Comparison of ENCODE assay signal across 16 cellular contexts in the genomic region with DNA sequence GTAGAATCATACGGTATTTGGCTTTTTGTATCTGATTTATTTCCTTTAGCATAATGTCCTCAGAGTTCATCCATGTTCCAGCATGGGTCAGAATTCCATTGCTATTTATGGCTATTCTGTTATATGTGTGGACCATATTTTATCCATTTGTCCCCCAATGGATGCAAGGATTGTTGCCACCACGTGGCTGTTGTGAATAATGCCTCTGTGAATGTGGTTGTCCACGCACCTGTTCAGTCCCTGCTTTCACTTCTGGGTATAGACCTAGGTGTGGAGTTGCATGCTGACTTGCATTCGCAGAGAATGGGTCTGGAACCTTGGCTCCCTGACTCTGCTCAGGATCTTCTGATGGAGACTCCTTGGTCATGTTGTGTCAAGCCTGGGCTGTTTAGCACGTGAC.
A peak's percentile ranks its signal among the peaks of the same experiment; 100 is the strongest.
DNase-seq lines count a peak whose midpoint lies in the region; ATAC-seq, FAIRE-seq and TF ChIP-seq lines count a peak whose summit lies in the region.
"Had no signal": no experiment of that assay in that cellular context is flagged by ENCODE, and none has a peak within 500 bp of the region (broad histone marks: within the 10 kb centered on the region; RNA-seq: fewer than 3 reads in every experiment).

No MANE protein-coding gene starts in this region.

- POLR2A ChIA-PET in OCI-LY7 (lab: Charles Lee), result interaction anchor here (0.6 kb wide), 1 partner anchor 43 kb away, joined by 5 read pairs; no protein-coding TSS in a partner anchor
- POLR2A ChIA-PET in HepG2 (lab: Yijun Ruan, JAX), result no interaction called here

- peak; percentile 62 for TF ChIP-seq CTCF in OCI-LY7 (conservative IDR thresholded peaks at IDR 0.05; ENCODE audit: low read length)
- no peak for TF ChIP-seq CTCF in HepG2 (CRISPR knock-in tag; IDR thresholded peaks at IDR 0.05)

- H3K4me3 ChIP-seq in OCI-LY7 (ENCODE audit: low read depth, low read length, poor library complexity, severe bottlenecking) (no peak overlapping the region), HepG2 (replicated peaks in 1 of 3; ENCODE audit: insufficient read depth in 1 of 3, low read depth in 2 of 3, low read length in 3 of 3) (no peak overlapping the region)
- H3K4me3 ChIP-seq: lung had no signal

- H3K4me1 ChIP-seq in OCI-LY7 (ENCODE audit: insufficient read depth, low read length, poor library complexity, severe bottlenecking) (no peaks in the 10 kb centered on the region), HepG2 (ENCODE audit: insufficient read depth, low read length) (no peaks in the 10 kb centered on the region)

- no peaks in the 10 kb centered on the region for H4K20me1 ChIP-seq in OCI-LY7 (ENCODE audit: insufficient read depth, low read length)
- no peaks in the 10 kb centered on the region for H4K20me1 ChIP-seq in HepG2 (ENCODE audit: insufficient read depth, low read length)

- peaks cover 0 to 4% of the 10 kb centered on the region in 2 experiments; a peak in 2 of 5 replicates for H3K27me3 ChIP-seq in HepG2 (ENCODE audit: control insufficient read depth in 1 of 2, insufficient read depth in 2 of 2, low read length in 2 of 2)

- no peak for TF ChIP-seq RAD21 in HepG2 (CRISPR knock-in tag; IDR thresholded peaks at IDR 0.05)

- no peak for TF ChIP-seq EP300 in HepG2 (IDR thresholded peaks at IDR 0.05; ENCODE audit: low read depth in 2 of 2, low read length in 2 of 2)
- no peak for TF ChIP-seq EP300 in HepG2 (CRISPR knock-in tag; IDR thresholded peaks at IDR 0.05; ENCODE audit: borderline replicate concordance)

- 18% methylated on average over 4 of the region's 5 CpGs for WGBS in HepG2 (ENCODE audit: low lambda C conversion rate)

- H3K9me3 ChIP-seq in OCI-LY7 (ENCODE audit: low read length) (peaks cover 7% of the 10 kb centered on the region; the same call in 1 of the 2 replicates), HepG2 (ENCODE audit: low read length) (no peaks in the 10 kb centered on the region)

- in situ Hi-C loops in HepG2 (cut with HindIII; ENCODE audit: extremely low pct_ligation_motif_present, low pct_unique_long_range_greater_than_20kb), result no loop called here

- H3K27ac ChIP-seq in OCI-LY7 (ENCODE audit: low read depth, low read length, poor library complexity, severe bottlenecking) (no peak overlapping the region), HepG2 (ENCODE audit: extremely low read length, insufficient read depth, low read length) (no peak overlapping the region)

- H3K4me2 ChIP-seq in OCI-LY7 (ENCODE audit: low read length) (no peak overlapping the region), HepG2 (ENCODE audit: low read depth, low read length) (no peak overlapping the region)

- peak; percentile 49; the same call in 2 of the 3 replicates for ATAC-seq in HepG2
- no peak for ATAC-seq in GM18909 (IDR thresholded peaks at IDR 0.05; ENCODE audit: poor library complexity, unreplicated experiment)
- ATAC-seq: Right ventricle myocardium inferior had no signal

- FAIRE-seq in GM12891 (lab: Jason Lieb, UNC), result peak; percentile 80
- FAIRE-seq in HepG2 (lab: Jason Lieb, UNC), result no peak

- CTCF ChIA-PET in OCI-LY7 (lab: Charles Lee; ENCODE audit: unreplicated experiment), result no interaction called here
- CTCF ChIA-PET in HepG2 (lab: Yijun Ruan, JAX; ENCODE audit: low intra/inter-chr PET ratio, low total read pairs), result no interaction called here

- intact Hi-C loops in OCI-LY7 (cut with micrococcal nuclease; ENCODE audit: unreplicated experiment), result loop anchor here (1.0 kb wide), 1 partner anchor 285 kb away; no protein-coding TSS in a partner anchor
- intact Hi-C loops in HepG2 (cut with micrococcal nuclease; ENCODE audit: unreplicated experiment), result no loop called here

- H3K9me2 ChIP-seq in OCI-LY7 (ENCODE audit: insufficient read depth, low read length), result no peaks in the 10 kb centered on the region

- H3K79me2 ChIP-seq in OCI-LY7 (ENCODE audit: insufficient read depth, low read depth, low read length) (no peaks in the 10 kb centered on the region; the same call in 1 of the 2 replicates), HepG2 (ENCODE audit: insufficient read depth, low read length) (no peaks in the 10 kb centered on the region)

- no peak for TF ChIP-seq POLR2A in GM12891 (IDR thresholded peaks at IDR 0.05; ENCODE audit: low read depth, low read length)
- TF ChIP-seq POLR2A in HepG2 (IDR thresholded peaks at IDR 0.05; ENCODE audit: insufficient read depth in 1 of 2, low read depth in 2 of 2, low read length in 2 of 2), result no peak

- no peak overlapping the region for H3K9ac ChIP-seq in HepG2 (ENCODE audit: insufficient read depth, low read depth, low read length)

- H2AFZ ChIP-seq in OCI-LY7 (ENCODE audit: low read length) (no peak overlapping the region), HepG2 (ENCODE audit: low read length) (no peak overlapping the region)

- no TSS peak for BruUV-seq in OCI-LY7 (replicated peaks; lab: Mats Ljungman, UMichigan)
- no TSS peak for BruUV-seq in HepG2 (replicated peaks; lab: Mats Ljungman, UMichigan)

- DNase-seq in DMS53 treated with DMSO at 0.1 percent for 48 hours (lab: John Stamatoyannopoulos, UW; ENCODE audit: unreplicated experiment), result peak; percentile 29
- peak; percentile 27 for DNase-seq in GM12891 (ENCODE audit: insufficient read length, low spot score)
- DNase-seq in OCI-LY7 (ENCODE audit: low spot score), result peak; percentile 40
- no peak for DNase-seq in HepG2 (ENCODE audit: low spot score)
- no peak for DNase-seq in OCI-M2 (lab: John Stamatoyannopoulos, UW; ENCODE audit: unreplicated experiment)
- DNase-seq in nucleus accumbens (lab: John Stamatoyannopoulos, UW), result no peak
- DNase-seq: activated T-cell treated with anti-CD3 and anti-CD28 coated beads, Interleukin-2, amount 50 U/mL, for 24 hours; foreskin melanocyte; NCI-H1417 treated with DMSO at 0.1 percent for 48 hours; NCI-H446 treated with DMSO at 0.1 percent for 48 hours; stimulated activated CD4-positive, alpha-beta T cell treated with anti-CD3 and anti-CD28 coated beads, Interleukin-1b, Interleukin-23, amount 100 ng/mL, for 48 hours; substantia nigra; T-helper 9 cell had no signal

- H3K36me3 ChIP-seq in OCI-LY7 (ENCODE audit: insufficient read depth, low read length) (peaks cover 9% of the 10 kb centered on the region; the same call in 1 of the 2 replicates), HepG2 (replicated peaks in 1 of 2; ENCODE audit: control insufficient read depth in 1 of 2, insufficient read depth in 2 of 2, low read length in 2 of 2) (no peaks in the 10 kb centered on the region)

TF ChIP-seq in GM12891, 5 proteins besides CTCF, POLR2A, EP300 and RAD21:
- no peak for TF ChIP-seq POU2F2 (IDR thresholded peaks at IDR 0.05; ENCODE audit: low read depth, low read length)
- TF ChIP-seq POLR2AphosphoS5 (IDR thresholded peaks at IDR 0.05; ENCODE audit: low read depth, low read length), result no peak
- TF ChIP-seq PAX5 (IDR thresholded peaks at IDR 0.05; ENCODE audit: insufficient read depth, low read length, severe bottlenecking), result no peak
- no peak for TF ChIP-seq TAF1 (IDR thresholded peaks at IDR 0.05; ENCODE audit: low read depth, low read length)
- no peak for TF ChIP-seq SPI1 (IDR thresholded peaks at IDR 0.05; ENCODE audit: low read depth, low read length)

TF ChIP-seq in HepG2, 621 proteins besides CTCF, POLR2A, EP300 and RAD21:
- TF ChIP-seq HOXD1 (CRISPR knock-in tag; IDR thresholded peaks at IDR 0.05) (no peak), ZFP36 (IDR thresholded peaks at IDR 0.05; ENCODE audit: borderline replicate concordance, low read depth, low read length, partially characterized antibody) (no peak), SMYD3 (CRISPR knock-in tag; IDR thresholded peaks at IDR 0.05) (no peak), CEBPB (IDR thresholded peaks at IDR 0.05; ENCODE audit: borderline replicate concordance, low read depth, low read length) (no peak), STAG1 (CRISPR knock-in tag; IDR thresholded peaks at IDR 0.05) (peak; percentile 28; the same call in 1 of the 2 replicates), ELF1 (CRISPR knock-in tag; IDR thresholded peaks at IDR 0.05) (no peak), BCL6 (CRISPR knock-in tag; IDR thresholded peaks at IDR 0.05) (no peak), SIN3B (IDR thresholded peaks at IDR 0.05; ENCODE audit: low read length) (no peak), MNT (IDR thresholded peaks at IDR 0.05) (0 out of 2 replicates have a peak, but pooled peaks have one; percentile 6)
- TF ChIP-seq, protein P1, sequence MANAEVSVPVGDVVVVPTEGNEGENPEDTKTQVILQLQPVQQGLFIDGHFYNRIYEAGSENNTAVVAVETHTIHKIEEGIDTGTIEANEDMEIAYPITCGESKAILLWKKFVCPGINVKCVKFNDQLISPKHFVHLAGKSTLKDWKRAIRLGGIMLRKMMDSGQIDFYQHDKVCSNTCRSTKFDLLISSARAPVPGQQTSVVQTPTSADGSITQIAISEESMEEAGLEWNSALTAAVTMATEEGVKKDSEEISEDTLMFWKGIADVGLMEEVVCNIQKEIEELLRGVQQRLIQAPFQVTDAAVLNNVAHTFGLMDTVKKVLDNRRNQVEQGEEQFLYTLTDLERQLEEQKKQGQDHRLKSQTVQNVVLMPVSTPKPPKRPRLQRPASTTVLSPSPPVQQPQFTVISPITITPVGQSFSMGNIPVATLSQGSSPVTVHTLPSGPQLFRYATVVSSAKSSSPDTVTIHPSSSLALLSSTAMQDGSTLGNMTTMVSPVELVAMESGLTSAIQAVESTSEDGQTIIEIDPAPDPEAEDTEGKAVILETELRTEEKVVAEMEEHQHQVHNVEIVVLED (CRISPR knock-in tag; IDR thresholded peaks at IDR 0.05; ENCODE audit: borderline replicate concordance), result no peak
TF ChIP-seq in HepG2: peak in this region for 2.

Comparison
In these comparisons a context has a peak if more than half of its experiments do, and no peak if none do; other contexts are left out.
1. DNase-seq: peak in DMS53 treated with DMSO at 0.1 percent for 48 hours (single experiment), GM12891 (single experiment) and OCI-LY7 (single experiment); none in HepG2 (single experiment), OCI-M2 (single experiment) and nucleus accumbens (0 of 56).